21 cellular contexts compared by ENCODE assay signal in genomic region chr3:52777959-52778805, GRCh38. TPM values are rescaled to one million over a fixed set of nuclear protein-coding genes. Genes with fewer than 3 reads are reported as not detected.
DNase-seq lines count a peak whose midpoint lies in the region; ATAC-seq and TF ChIP-seq lines count a peak whose summit lies in the region.
"Had no signal": no experiment of that assay in that cellular context is flagged by ENCODE, and none has a peak within 500 bp of the region (broad histone marks: within the 10 kb centered on the region; RNA-seq: fewer than 3 reads in every experiment).

No MANE protein-coding gene starts in this region.

- H3K27ac ChIP-seq in left ventricle myocardium inferior (replicated peaks) (no peak overlapping the region), upper lobe of right lung (no peak overlapping the region)
- H3K27ac ChIP-seq: esophagus muscularis mucosa, SJSA1 had no signal

- intact Hi-C loops in left cardiac atrium (cut with DNase I) = no loop called here
- intact Hi-C loops in left ventricle myocardium inferior (cut with micrococcal nuclease) = no loop called here
- intact Hi-C loops in upper lobe of right lung (cut with DNase I) = no loop called here

- H3K36me3 ChIP-seq in left ventricle myocardium inferior (no peaks in the 10 kb centered on the region), upper lobe of right lung (no peaks in the 10 kb centered on the region)
- H3K36me3 ChIP-seq: esophagus muscularis mucosa, SJSA1 had no signal

- H3K27me3 ChIP-seq in left ventricle myocardium inferior (ENCODE audit: low read depth) = peaks cover 19% of the 10 kb centered on the region
- H3K27me3 ChIP-seq in upper lobe of right lung = peaks cover 5% of the 10 kb centered on the region
- H3K27me3 ChIP-seq: SJSA1 had no signal

- H3K36me3 Mint-ChIP-seq in nephron progenitor cell (ENCODE audit: low read depth) = no peaks in the 10 kb centered on the region
- H3K36me3 Mint-ChIP-seq: activated naive CD8-positive, alpha-beta T cell; brain had no signal

- no peak overlapping the region for H3K4me3 Mint-ChIP-seq in nephron progenitor cell
- H3K4me3 Mint-ChIP-seq: activated naive CD8-positive, alpha-beta T cell; brain had no signal

- H3K27ac Mint-ChIP-seq in nephron progenitor cell = peak overlapping the region; percentile 89
- H3K27ac Mint-ChIP-seq: activated naive CD8-positive, alpha-beta T cell; brain had no signal

- DNase-seq in left cardiac atrium (peak; percentile 8), left ventricle myocardium inferior (no peak), ecto neural progenitor cell (ENCODE audit: low spot score) (peak; percentile 29), nephron progenitor cell (no peak), upper lobe of right lung (peak; percentile 37), dedifferentiated amniotic fluid mesenchymal stem cell (ENCODE audit: extremely low spot score) (no peak), activated gamma-delta T cell treated with Interleukin-2 at 50 U/mL for 16 hours (no peak)
- DNase-seq: activated CD4-positive, alpha-beta T cell treated with anti-CD3 and anti-CD28 coated beads for 48 hours; Caco-2; EL; mesendoderm; NCI-H2081 treated with DMSO at 0.1 percent for 48 hours; right cardiac atrium; stimulated activated CD4-positive, alpha-beta T cell treated with anti-CD3 and anti-CD28 coated beads, Interleukin-1b, Interleukin-23, amount 100 ng/mL, for 48 hours had no signal

- ATAC-seq in left cardiac atrium = no peak
- ATAC-seq in upper lobe of right lung = no peak
- ATAC-seq in HG02759 (IDR thresholded peaks at IDR 0.05; ENCODE audit: unreplicated experiment) = no peak
- ATAC-seq: right cardiac atrium had no signal

- H3K4me1 ChIP-seq in left ventricle myocardium inferior = no peaks in the 10 kb centered on the region
- H3K4me1 ChIP-seq in upper lobe of right lung = no peaks in the 10 kb centered on the region
- H3K4me1 ChIP-seq: esophagus muscularis mucosa, SJSA1 had no signal

- TF ChIP-seq CTCF in left ventricle myocardium inferior (IDR thresholded peaks at IDR 0.05; ENCODE audit: borderline replicate concordance) = no peak
- TF ChIP-seq CTCF in nephron progenitor cell (IDR thresholded peaks at IDR 0.05) = no peak
- no peak for TF ChIP-seq CTCF in upper lobe of right lung (IDR thresholded peaks at IDR 0.05)

- H3K9me3 ChIP-seq in left ventricle myocardium inferior (replicated peaks) (no peaks in the 10 kb centered on the region), upper lobe of right lung (no peaks in the 10 kb centered on the region)
- H3K9me3 ChIP-seq: Caco-2, esophagus muscularis mucosa, SJSA1 had no signal

- peaks cover 22% of the 10 kb centered on the region for H3K27me3 Mint-ChIP-seq in nephron progenitor cell (ENCODE audit: low read depth, poor library complexity)
- H3K27me3 Mint-ChIP-seq: activated naive CD8-positive, alpha-beta T cell had no signal

- no peaks in the 10 kb centered on the region for H3K9me3 Mint-ChIP-seq in nephron progenitor cell
- H3K9me3 Mint-ChIP-seq: brain had no signal

- H3K4me3 ChIP-seq in left ventricle myocardium inferior (no peak overlapping the region), upper lobe of right lung (no peak overlapping the region)
- H3K4me3 ChIP-seq: esophagus muscularis mucosa, SJSA1 had no signal

- peaks cover 12% of the 10 kb centered on the region for H3K4me1 Mint-ChIP-seq in nephron progenitor cell
- H3K4me1 Mint-ChIP-seq: brain had no signal

RNA-seq across cellular contexts. Expression of gene ITIH1, which starts 0.8 kb away (rescaled TPM):
- total RNA-seq in left cardiac atrium (not detected), left ventricle myocardium inferior (not detected), upper lobe of right lung (not detected)
- total RNA-seq: Caco-2, dermis microvascular lymphatic vessel endothelial cell, esophagus muscularis mucosa, glomerular endothelial cell, right cardiac atrium, SJSA1 had no signal

RNA-seq across cellular contexts. Expression of gene NEK4, which starts 7.4 kb away (rescaled TPM):
- total RNA-seq in left cardiac atrium (10 to 100 TPM; 14.8 to 16.9 TPM), left ventricle myocardium inferior (17.7 TPM), upper lobe of right lung (27.2 TPM)

RNA-seq across cellular contexts. Expression of gene ITIH3, which starts 16.4 kb away (rescaled TPM):
- total RNA-seq in left cardiac atrium (under 1 TPM; 0.55 to 0.62 TPM), left ventricle myocardium inferior (0.55 TPM), upper lobe of right lung (9.5 TPM)
- total RNA-seq: glomerular endothelial cell had no signal

RNA-seq across cellular contexts. Expression of gene ITIH4, which starts 52.3 kb away (rescaled TPM):
- total RNA-seq in left cardiac atrium (1 to 10 TPM; 5.2 to 7.0 TPM), left ventricle myocardium inferior (5.0 TPM), upper lobe of right lung (26.9 TPM)
- total RNA-seq: SJSA1 had no signal

RNA-seq across cellular contexts. Expression of gene MUSTN1, which starts 56.6 kb away (rescaled TPM):
- total RNA-seq in left cardiac atrium = 10 to 100 TPM; 14.8 to 33.4 TPM
- total RNA-seq in left ventricle myocardium inferior = 32.7 TPM
- total RNA-seq in upper lobe of right lung = 5.4 TPM
- total RNA-seq: dermis microvascular lymphatic vessel endothelial cell, SJSA1 had no signal

Comparison
In these comparisons a context has a peak if more than half of its experiments do, and no peak if none do; other contexts are left out.
1. DNase-seq: peak in left cardiac atrium (single experiment), ecto neural progenitor cell (single experiment) and upper lobe of right lung (single experiment); none in left ventricle myocardium inferior (single experiment), nephron progenitor cell (single experiment), dedifferentiated amniotic fluid mesenchymal stem cell (single experiment) and activated gamma-delta T cell treated with Interleukin-2 at 50 U/mL for 16 hours (single experiment).